20 cellular contexts compared by ENCODE assay signal in genomic region chr13:76813874-76814273, GRCh38.
DNase-seq lines count a peak whose midpoint lies in the region; ATAC-seq, FAIRE-seq and TF ChIP-seq lines count a peak whose summit lies in the region.
"Had no signal": no experiment of that assay in that cellular context is flagged by ENCODE, and none has a peak within 500 bp of the region (broad histone marks: within the 10 kb centered on the region; RNA-seq: fewer than 3 reads in every experiment).

No MANE protein-coding gene starts in this region.

- no peak overlapping the region for H3K4me3 Mint-ChIP-seq in stimulated activated memory B cell treated with anti-CD40 and anti-IgM and Interleukin-4, amounts not matched to agents 10 μg/mL and 1 μg/mL and 100 μg/mL, for 72 hours
- H3K4me3 Mint-ChIP-seq: activated naive CD4-positive, alpha-beta T cell treated with anti-CD3 and anti-CD28 coated beads for 36 hours; brain; WTC11 had no signal

- no peak for TF ChIP-seq POLR2A in GM12892 (IDR thresholded peaks at IDR 0.05; ENCODE audit: low read depth, low read length)

- FAIRE-seq in bronchial epithelial cell (lab: Jason Lieb, UNC) (peak; percentile 36), GM12892 (lab: Jason Lieb, UNC) (no peak)
- FAIRE-seq: islet of Langerhans had no signal

- no peak for TF ChIP-seq CTCF in bronchial epithelial cell (IDR thresholded peaks at IDR 0.05; ENCODE audit: insufficient read depth, low read length, severe bottlenecking)

- no peak overlapping the region for H3K27ac Mint-ChIP-seq in stimulated activated memory B cell treated with anti-CD40 and anti-IgM and Interleukin-4, amounts not matched to agents 10 μg/mL and 1 μg/mL and 100 μg/mL, for 72 hours
- H3K27ac Mint-ChIP-seq: activated naive CD4-positive, alpha-beta T cell treated with anti-CD3 and anti-CD28 coated beads for 36 hours; WTC11 had no signal

- peak; percentile 24 for ATAC-seq in stimulated activated memory B cell treated with anti-CD40 and anti-IgM and Interleukin-4, amounts not matched to agents 10 μg/mL and 1 μg/mL and 100 μg/mL, for 72 hours
- ATAC-seq: HCT116, WTC11 had no signal

- peaks cover 28% of the 10 kb centered on the region for H3K27me3 Mint-ChIP-seq in stimulated activated memory B cell treated with anti-CD40 and anti-IgM and Interleukin-4, amounts not matched to agents 10 μg/mL and 1 μg/mL and 100 μg/mL, for 72 hours

- no peaks in the 10 kb centered on the region for H3K36me3 ChIP-seq in bronchial epithelial cell (ENCODE audit: control insufficient read depth, insufficient read depth, low read length)
- H3K36me3 ChIP-seq: gastroesophageal sphincter, thoracic aorta had no signal

- no peaks in the 10 kb centered on the region for H3K36me3 Mint-ChIP-seq in stimulated activated memory B cell treated with anti-CD40 and anti-IgM and Interleukin-4, amounts not matched to agents 10 μg/mL and 1 μg/mL and 100 μg/mL, for 72 hours
- H3K36me3 Mint-ChIP-seq: brain, WTC11 had no signal

- DNase-seq in SHP77 (lab: John Stamatoyannopoulos, UW) (peak; percentile 13 to 38), SHP77 treated with DMSO at 0.1 percent for 48 hours (lab: John Stamatoyannopoulos, UW) (no peak), NCI-H146 (lab: John Stamatoyannopoulos, UW) (peak; percentile 77), bronchial epithelial cell (ENCODE audit: low read depth) (peak; percentile 9), activated gamma-delta T cell treated with Interleukin-2 at 50 U/mL for 16 hours (no peak), GM12892 (ENCODE audit: insufficient read length) (no peak), NCI-H1930 (lab: John Stamatoyannopoulos, UW) (no peak)
- DNase-seq: activated naive CD4-positive, alpha-beta T cell treated with anti-CD3 and anti-CD28 coated beads for 36 hours; Caco-2; NCI-H526 treated with DMSO at 0.1 percent for 48 hours; posterior cingulate gyrus; SK-N-SH; stimulated activated CD4-positive, alpha-beta T cell treated with anti-CD3 and anti-CD28 coated beads, Interleukin-15, amount 100 ng/mL, for 24 hours had no signal

- H3K27me3 ChIP-seq in bronchial epithelial cell (ENCODE audit: control insufficient read depth, insufficient read depth, low read length): peaks cover 2% of the 10 kb centered on the region
- H3K27me3 ChIP-seq: gastroesophageal sphincter had no signal

- H3K9me3 Mint-ChIP-seq in stimulated activated memory B cell treated with anti-CD40 and anti-IgM and Interleukin-4, amounts not matched to agents 10 μg/mL and 1 μg/mL and 100 μg/mL, for 72 hours: peaks cover 11% of the 10 kb centered on the region

- no peak overlapping the region for H3K4me3 ChIP-seq in bronchial epithelial cell (ENCODE audit: low read depth, low read length)
- H3K4me3 ChIP-seq: gastroesophageal sphincter, thoracic aorta had no signal

- H3K4me1 Mint-ChIP-seq in stimulated activated memory B cell treated with anti-CD40 and anti-IgM and Interleukin-4, amounts not matched to agents 10 μg/mL and 1 μg/mL and 100 μg/mL, for 72 hours: no peaks in the 10 kb centered on the region
- H3K4me1 Mint-ChIP-seq: WTC11 had no signal

Comparison
In these comparisons a context has a peak if more than half of its experiments do, and no peak if none do; other contexts are left out.
1. DNase-seq: peak in SHP77 (2 of 2), NCI-H146 (single experiment) and bronchial epithelial cell (single experiment); none in SHP77 treated with DMSO at 0.1 percent for 48 hours (single experiment), activated gamma-delta T cell treated with Interleukin-2 at 50 U/mL for 16 hours (single experiment), GM12892 (single experiment) and NCI-H1930 (0 of 2).